12 cellular contexts compared by ENCODE assay signal in genomic region chr2:191401287-191401686, GRCh38.
DNase-seq lines count a peak whose midpoint lies in the region; ATAC-seq, FAIRE-seq and TF ChIP-seq lines count a peak whose summit lies in the region.
"Had no signal": no experiment of that assay in that cellular context is flagged by ENCODE, and none has a peak within 500 bp of the region (broad histone marks: within the 10 kb centered on the region; RNA-seq: fewer than 3 reads in every experiment).

No MANE protein-coding gene starts in this region.

- H3K4me1 Mint-ChIP-seq in GM23338, result peaks cover 14% of the 10 kb centered on the region; the same call in 2 of the 3 replicates

- no peak for TF ChIP-seq CTCF in GM23338 (conservative IDR thresholded peaks at IDR 0.05; ENCODE audit: low read depth in 2 of 2)
- TF ChIP-seq CTCF in foreskin fibroblast (IDR thresholded peaks at IDR 0.05; ENCODE audit: low read depth, low read length), result no peak

- H3K27me3 Mint-ChIP-seq in GM23338 (ENCODE audit: insufficient read depth, low read depth, poor library complexity), result peaks cover 3% of the 10 kb centered on the region
- H3K27me3 Mint-ChIP-seq: activated CD8-positive, alpha-beta T cell treated with anti-CD3 and anti-CD28 coated beads for 36 hours had no signal

- peak; percentile 79 for ATAC-seq in GM23338
- ATAC-seq in GM18517 (IDR thresholded peaks at IDR 0.05; ENCODE audit: unreplicated experiment), result no peak
- ATAC-seq: activated CD8-positive, alpha-beta T cell treated with anti-CD3 and anti-CD28 coated beads for 36 hours; right cardiac atrium had no signal

- H3K4me2 ChIP-seq in GM23338, result no peak overlapping the region
- H3K4me2 ChIP-seq in skeletal muscle satellite cell (ENCODE audit: low read length), result peak overlapping the region; percentile 39

- peak overlapping the region; percentile 57 for H3K9ac ChIP-seq in adipocyte (ENCODE audit: low read length)
- peak overlapping the region; percentile 56 for H3K9ac ChIP-seq in skeletal muscle satellite cell (ENCODE audit: low read depth, low read length)

- no peaks in the 10 kb centered on the region for H3K79me2 ChIP-seq in GM23338 (replicated peaks; ENCODE audit: insufficient read depth)

- H3K4me1 ChIP-seq in GM23338 (ENCODE audit: insufficient read depth) (peaks cover 8% of the 10 kb centered on the region; the same call in 1 of the 2 replicates), adipocyte (ENCODE audit: control insufficient read depth, insufficient read depth, low read length) (peaks cover 42% of the 10 kb centered on the region), skeletal muscle satellite cell (ENCODE audit: control insufficient read depth, insufficient read depth, low read length) (peaks cover 44% of the 10 kb centered on the region), small intestine (ENCODE audit: control insufficient read depth in 2 of 2, insufficient read depth in 1 of 2, low read depth in 1 of 2, low read length in 1 of 2) (peaks cover 0 to under 1% of the 10 kb centered on the region in 2 donors)

- H3K4me3 Mint-ChIP-seq in GM23338, result no peak overlapping the region
- H3K4me3 Mint-ChIP-seq: activated CD8-positive, alpha-beta T cell treated with anti-CD3 and anti-CD28 coated beads for 36 hours had no signal

- 52 to 91% (median 62%) methylated on average over 1 of the region's 1 CpG for WGBS in small intestine, 3 donors

- peaks cover 48% of the 10 kb centered on the region for H3K36me3 Mint-ChIP-seq in GM23338 (ENCODE audit: low read depth)

- FAIRE-seq in small intestine (lab: Jason Lieb, UNC), result no peak

- peaks cover 2% of the 10 kb centered on the region; the same call in 1 of the 2 replicates for H3K36me3 ChIP-seq in GM23338 (ENCODE audit: insufficient read depth)
- H3K36me3 ChIP-seq in adipocyte (ENCODE audit: control insufficient read depth, insufficient read depth, low read length, severe bottlenecking), result peaks cover 49% of the 10 kb centered on the region
- H3K36me3 ChIP-seq in skeletal muscle satellite cell (ENCODE audit: insufficient read depth, low read length), result peaks cover 37% of the 10 kb centered on the region
- H3K36me3 ChIP-seq in small intestine (ENCODE audit: control insufficient read depth in 2 of 2, insufficient read depth in 2 of 2, low read length in 2 of 2), result peaks cover 0 to 2% of the 10 kb centered on the region in 2 donors

- peaks cover 11% of the 10 kb centered on the region; the same call in 2 of the 3 replicates for H3K9me3 Mint-ChIP-seq in GM23338
- H3K9me3 Mint-ChIP-seq: activated CD8-positive, alpha-beta T cell treated with anti-CD3 and anti-CD28 coated beads for 36 hours had no signal

- no peaks in the 10 kb centered on the region for H3K9me2 ChIP-seq in GM23338 (ENCODE audit: insufficient read depth)

- H3K27ac ChIP-seq in GM23338 (ENCODE audit: low read depth), result peak overlapping the region; percentile 15; the same call in 1 of the 2 replicates
- H3K27ac ChIP-seq in small intestine (ENCODE audit: low read depth in 1 of 2, low read length in 1 of 2), result no peak overlapping the region
- H3K27ac ChIP-seq: HL-60 had no signal

- H3K9me3 ChIP-seq in adipocyte (ENCODE audit: control insufficient read depth, low read length), result no peaks in the 10 kb centered on the region
- no peaks in the 10 kb centered on the region for H3K9me3 ChIP-seq in skeletal muscle satellite cell (replicated peaks; ENCODE audit: low read length)
- no peaks in the 10 kb centered on the region for H3K9me3 ChIP-seq in small intestine (ENCODE audit: control insufficient read depth, low read depth)

- DNase-seq in GM23338 (ENCODE audit: low spot score) (peak; percentile 65), adipocyte (ENCODE audit: low read depth) (peak; percentile 84), foreskin fibroblast (peak; percentile 26 to 64), small intestine (no peak), GDM1 (lab: John Stamatoyannopoulos, UW) (no peak)
- DNase-seq: activated CD8-positive, alpha-beta T cell treated with anti-CD3 and anti-CD28 coated beads for 36 hours; activated effector memory CD4-positive, alpha-beta T cell treated with Interleukin-2 at 50 U/mL for 16 hours; erythroblast; right cardiac atrium had no signal

- H4K20me1 ChIP-seq in GM23338 (replicated peaks; ENCODE audit: insufficient read depth), result no peaks in the 10 kb centered on the region

- H3K4me3 ChIP-seq in GM23338 (no peak overlapping the region), adipocyte (ENCODE audit: low read length) (peak overlapping the region; percentile 39), foreskin fibroblast (ENCODE audit: low read depth in 1 of 2, low read length in 2 of 2) (no peak overlapping the region), skeletal muscle satellite cell (ENCODE audit: low read length) (no peak overlapping the region), small intestine (ENCODE audit: low read depth in 1 of 2, low read length in 2 of 2) (no peak overlapping the region)

- no peak overlapping the region for H2AFZ ChIP-seq in GM23338

- H3F3A ChIP-seq in GM23338 (replicated peaks; ENCODE audit: low read depth), result no peaks in the 10 kb centered on the region

- H3K27ac Mint-ChIP-seq in GM23338, result no peak overlapping the region
- H3K27ac Mint-ChIP-seq: activated CD8-positive, alpha-beta T cell treated with anti-CD3 and anti-CD28 coated beads for 36 hours had no signal

- no peaks in the 10 kb centered on the region for H3K27me3 ChIP-seq in GM23338 (ENCODE audit: insufficient read depth)
- no peaks in the 10 kb centered on the region for H3K27me3 ChIP-seq in adipocyte (replicated peaks; ENCODE audit: control insufficient read depth, insufficient read depth, low read length)
- H3K27me3 ChIP-seq in skeletal muscle satellite cell (ENCODE audit: control insufficient read depth, insufficient read depth, low read length), result no peaks in the 10 kb centered on the region
- no peaks in the 10 kb centered on the region for H3K27me3 ChIP-seq in small intestine (ENCODE audit: control insufficient read depth in 2 of 2, insufficient read depth in 2 of 2, low read length in 2 of 2)

TF ChIP-seq in GM23338, 12 proteins besides CTCF, POLR2A, EP300 and RAD21 (continues in another document):
- TF ChIP-seq ETS1 (IDR thresholded peaks at IDR 0.05) (no peak), JUNB (IDR thresholded peaks at IDR 0.05; ENCODE audit: unreplicated experiment) (no peak), ZNF114 (CRISPR knock-in tag; IDR thresholded peaks at IDR 0.05) (no peak), ZNF331 (CRISPR knock-in tag; IDR thresholded peaks at IDR 0.05; ENCODE audit: low read depth) (no peak), EZH2 (IDR thresholded peaks at IDR 0.05; ENCODE audit: low read depth, unreplicated experiment) (no peak), EZH2phosphoT487 (IDR thresholded peaks at IDR 0.05; ENCODE audit: unreplicated experiment) (no peak), NANOG (IDR thresholded peaks at IDR 0.05; ENCODE audit: borderline replicate concordance) (no peak), REST (IDR thresholded peaks at IDR 0.05; ENCODE audit: unreplicated experiment) (no peak), STAT1 (IDR thresholded peaks at IDR 0.05; ENCODE audit: unreplicated experiment) (no peak)

Comparison
In these comparisons a context has a peak if more than half of its experiments do, and no peak if none do; other contexts are left out.
1. DNase-seq: peak in GM23338 (single experiment), adipocyte (single experiment) and foreskin fibroblast (2 of 2); none in small intestine (single experiment) and GDM1 (single experiment).